In the genomic region with DNA sequence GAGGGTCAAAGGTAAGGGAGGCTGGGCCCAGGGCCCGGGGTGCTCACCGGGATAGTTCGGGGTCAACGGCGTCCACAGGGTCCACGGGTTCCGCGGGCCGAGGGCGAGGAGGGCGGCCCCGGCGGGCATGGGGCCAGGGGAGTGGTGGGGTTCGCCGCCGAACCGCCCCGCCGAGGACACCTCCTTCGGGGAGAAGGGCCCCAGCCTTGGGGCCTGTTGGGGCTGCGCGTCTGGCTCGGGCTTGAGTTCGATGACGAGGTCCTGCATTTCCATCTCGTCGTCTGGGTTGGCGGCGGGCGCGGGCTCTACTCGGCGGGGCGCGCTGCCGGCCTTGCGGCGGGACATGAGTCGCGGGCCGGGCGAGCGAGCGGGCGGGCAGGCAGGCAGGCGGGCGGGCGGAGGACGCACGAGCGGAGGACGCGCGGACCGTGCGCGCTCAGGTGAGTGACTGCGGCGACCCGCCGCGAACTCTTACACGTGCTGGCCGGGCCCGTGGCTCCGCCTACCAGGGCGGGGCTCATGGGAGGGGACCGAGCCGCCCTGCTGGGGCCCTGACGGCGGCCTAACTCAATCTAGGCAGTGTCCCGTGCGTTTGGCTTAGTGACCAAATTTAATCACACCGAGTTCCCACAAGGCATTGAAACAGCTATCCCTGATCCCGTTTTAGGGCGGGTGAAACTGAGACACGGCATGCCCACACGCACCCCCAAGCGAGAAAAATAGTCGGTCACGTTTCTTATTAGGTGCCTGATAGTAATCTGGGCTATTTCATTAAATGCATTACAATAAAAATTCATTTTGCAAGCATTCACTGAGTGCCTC, we compare ENCODE assay signal across 8 cellular contexts. TPM values are rescaled to one million over a fixed set of nuclear protein-coding genes. Genes with fewer than 3 reads are reported as not detected.
DNase-seq lines count a peak whose midpoint lies in the region; ATAC-seq and TF ChIP-seq lines count a peak whose summit lies in the region.

Gene ZNF296 (minus strand): TSS at position 450 of the 822 bp plus-strand sequence. CDS start 105 bp downstream, at position 345.

- no TSS peak for BruUV-seq in IMR-90 (replicated peaks; lab: Mats Ljungman, UMichigan)

- H3K9ac ChIP-seq in IMR-90 (ENCODE audit: low read depth, low read length): peak within 1 kb of the TSS; percentile 27; the same call in 1 of the 2 replicates

- H2AK5ac ChIP-seq in IMR-90 (ENCODE audit: low read depth, low read length): no peak within 1 kb of the TSS; the same call in 1 of the 2 replicates

- H2AFZ ChIP-seq in IMR-90 (replicated peaks; ENCODE audit: low read length, poor library complexity): peak within 1 kb of the TSS; percentile 91

- no peak within 1 kb of the TSS for H2BK120ac ChIP-seq in IMR-90 (ENCODE audit: low read depth, low read length)

- POLR2A ChIA-PET in IMR-90 (lab: Charles Lee; ENCODE audit: unreplicated experiment): no interaction called here

- no peak within 1 kb of the TSS for H3K14ac ChIP-seq in IMR-90 (replicated peaks; ENCODE audit: low read depth, low read length)

- H3K56ac ChIP-seq in IMR-90 (ENCODE audit: extremely low read depth, insufficient read depth, low read length): no peak within 1 kb of the TSS

- no peak for TF ChIP-seq EP300 in sigmoid colon (IDR thresholded peaks at IDR 0.05)

- peaks cover 15% of the 10 kb centered on the region for H3K9me1 ChIP-seq in IMR-90 (ENCODE audit: insufficient read depth, low read length)

- CTCF ChIA-PET in IMR-90 (lab: Yijun Ruan, JAX): interaction anchor here (1.0 kb wide), 1 partner anchor 17 kb away, joined by 3 read pairs; no protein-coding TSS in a partner anchor

- dilution Hi-C loops in IMR-90 (cut with HindIII; ENCODE audit: low sequenced_read_pairs, unreplicated experiment): no loop called here

- TF ChIP-seq CTCF in IMR-90 (conservative IDR thresholded peaks at IDR 0.05; ENCODE audit: low read depth, low read length) (no peak), sigmoid colon (IDR thresholded peaks at IDR 0.05) (no peak)

- peak; percentile 77 for DNase-seq in Caki2 (ENCODE audit: low read depth)
- no peak for DNase-seq in IMR-90
- DNase-seq in SKM-1 treated with dmso at 0.1 percent for 144 hours (lab: John Stamatoyannopoulos, UW; ENCODE audit: unreplicated experiment): peak; percentile 23
- DNase-seq in activated naive CD4-positive, alpha-beta T cell treated with anti-CD3 and anti-CD28 coated beads, Interleukin-2, amount 50 U/mL, for 72 hours (ENCODE audit: low spot score in 2 of 2): peak; percentile 85 to 87
- DNase-seq in left ventricle myocardium superior: peak; percentile 85
- DNase-seq in sigmoid colon: peak; percentile 82
- no peak for DNase-seq in NCI-H1092 treated with DMSO at 0.1 percent for 48 hours (lab: John Stamatoyannopoulos, UW)

- WGBS in IMR-90 (ENCODE audit: extremely low coverage in 2 of 2, insufficient read length in 1 of 2), 2 experiments: 6% methylated on average over 14 of the region's 81 CpGs; no CpG with 5 or more reads in 1 of the 2 experiments
- WGBS in sigmoid colon, 2 donors: 1 to 2% methylated on average over 81 of the region's 81 CpGs

- peak; percentile 36 for ATAC-seq in GM19468 (IDR thresholded peaks at IDR 0.05; ENCODE audit: extremely low read depth, unreplicated experiment)
- ATAC-seq in IMR-90 (ENCODE audit: low read depth): peak; percentile 34
- peak; percentile 69 to 86 for ATAC-seq in activated naive CD4-positive, alpha-beta T cell treated with anti-CD3 and anti-CD28 coated beads, Interleukin-2, amount 50 U/mL, for 72 hours
- ATAC-seq in left ventricle myocardium superior: peak; percentile 71

- peak within 1 kb of the TSS; percentile 78 for H2AK9ac ChIP-seq in IMR-90 (replicated peaks; ENCODE audit: low read depth, low read length, poor library complexity)

- H3K27me3 ChIP-seq in IMR-90 (ENCODE audit: control insufficient read depth, insufficient read depth, low read length): no peaks in the 10 kb centered on the region
- H3K27me3 ChIP-seq in sigmoid colon: no peaks in the 10 kb centered on the region

- H3K18ac ChIP-seq in IMR-90 (ENCODE audit: low read depth, low read length): no peak within 1 kb of the TSS

- H3K9me3 ChIP-seq in IMR-90 (ENCODE audit: control insufficient read depth, insufficient read depth, low read length) (no peaks in the 10 kb centered on the region), sigmoid colon (no peaks in the 10 kb centered on the region)

- intact Hi-C loops in IMR-90 (cut with micrococcal nuclease) (no loop called here), left ventricle myocardium superior (cut with micrococcal nuclease) (no loop called here), sigmoid colon (cut with DNase I) (loop anchor here (5.0 kb wide), 2 partner anchors 39 to 171 kb away; partner anchors contain the start of genes CLASRP and EXOC3L2)

- H3K9me3 Mint-ChIP-seq in activated naive CD4-positive, alpha-beta T cell treated with anti-CD3 and anti-CD28 coated beads, Interleukin-2, amount 50 U/mL, for 72 hours: no peaks in the 10 kb centered on the region

- H3K4me1 ChIP-seq in IMR-90 (ENCODE audit: control insufficient read depth, insufficient read depth, low read length): peaks cover 5% of the 10 kb centered on the region; the same call in 1 of the 2 replicates
- H3K4me1 ChIP-seq in sigmoid colon: peaks cover 0 to 41% (median 35%) of the 10 kb centered on the region in 4 donors

- peaks cover 9 to 29% of the 10 kb centered on the region in 2 experiments for H3K79me1 ChIP-seq in IMR-90 (ENCODE audit: low read depth in 1 of 2, low read length in 2 of 2)

- H2BK20ac ChIP-seq in IMR-90 (ENCODE audit: low read depth, low read length): no peak within 1 kb of the TSS

- H2BK15ac ChIP-seq in IMR-90 (ENCODE audit: low read depth, low read length): no peak within 1 kb of the TSS

- H3K23ac ChIP-seq in IMR-90 (ENCODE audit: low read depth, low read length): peak within 1 kb of the TSS; percentile 16; the same call in 1 of the 2 replicates

- no peak within 1 kb of the TSS for H4K91ac ChIP-seq in IMR-90 (ENCODE audit: insufficient read depth, low read depth, low read length)

- no peaks in the 10 kb centered on the region for H4K20me1 ChIP-seq in IMR-90 (ENCODE audit: insufficient read depth, low read length)

- H4K8ac ChIP-seq in IMR-90 (ENCODE audit: low read depth in 2 of 2, low read length in 2 of 2): peak within 1 kb of the TSS; percentile 54 to 85; a peak in 2 of 4 replicates

- H3K27ac ChIP-seq in IMR-90 (ENCODE audit: insufficient read depth, low read length): no peak within 1 kb of the TSS
- peak within 1 kb of the TSS; percentile 3 to 64 (median 54) for H3K27ac ChIP-seq in sigmoid colon

- TF ChIP-seq RAD21 in IMR-90 (IDR thresholded peaks at IDR 0.05; ENCODE audit: low read length): no peak

- in situ Hi-C loops in Caki2 (cut with HindIII; ENCODE audit: low pct_unique_long_range_greater_than_20kb, low sequenced_read_pairs): no loop called here
- in situ Hi-C loops in IMR-90 (cut with MboI; ENCODE audit: low sequenced_read_pairs): no loop called here

- H2BK5ac ChIP-seq in IMR-90 (ENCODE audit: low read depth, low read length, poor library complexity, severe bottlenecking): no peak within 1 kb of the TSS

- H3K36me3 ChIP-seq in IMR-90 (ENCODE audit: control insufficient read depth, insufficient read depth, low read length) (peaks cover 6% of the 10 kb centered on the region; the same call in 1 of the 2 replicates), sigmoid colon (peaks cover 0 to 7% (median 1%) of the 10 kb centered on the region in 4 donors)

- peaks cover 5 to 22% of the 10 kb centered on the region in 2 donors for H3K36me3 Mint-ChIP-seq in activated naive CD4-positive, alpha-beta T cell treated with anti-CD3 and anti-CD28 coated beads, Interleukin-2, amount 50 U/mL, for 72 hours

- H3K27ac Mint-ChIP-seq in activated naive CD4-positive, alpha-beta T cell treated with anti-CD3 and anti-CD28 coated beads, Interleukin-2, amount 50 U/mL, for 72 hours: peak within 1 kb of the TSS; percentile 53 to 89

- H3K4me2 ChIP-seq in IMR-90 (ENCODE audit: low read depth, low read length): peak within 1 kb of the TSS; percentile 65

- peak within 1 kb of the TSS; percentile 14 for H3K4me3 ChIP-seq in IMR-90 (ENCODE audit: insufficient read depth, low read depth, low read length)
- peak within 1 kb of the TSS; percentile 22 to 51 (median 46) for H3K4me3 ChIP-seq in sigmoid colon

- H4K5ac ChIP-seq in IMR-90 (ENCODE audit: low read depth, low read length): peak within 1 kb of the TSS; percentile 0

- 0 out of 2 replicates have a peak within 1 kb of the TSS, but pooled peaks have one; percentile 30 for H3K4ac ChIP-seq in IMR-90 (ENCODE audit: low read depth, low read length)

- TF ChIP-seq POLR2A in IMR-90 (IDR thresholded peaks at IDR 0.05; ENCODE audit: low read depth, low read length) (no peak), sigmoid colon (IDR thresholded peaks at IDR 0.05) (no peak)

TF ChIP-seq in IMR-90, 13 proteins besides CTCF, POLR2A, EP300 and RAD21 (continues in another document):
- TF ChIP-seq MAZ (IDR thresholded peaks at IDR 0.05; ENCODE audit: borderline replicate concordance, low read depth, low read length): no peak
- no peak for TF ChIP-seq RFX5 (IDR thresholded peaks at IDR 0.05; ENCODE audit: low read depth, low read length)
- TF ChIP-seq BHLHE40 (IDR thresholded peaks at IDR 0.05; ENCODE audit: low read depth, low read length): peak; percentile 72
- TF ChIP-seq MXI1 (IDR thresholded peaks at IDR 0.05; ENCODE audit: borderline replicate concordance, low read depth, low read length): no peak
- TF ChIP-seq MAFK (IDR thresholded peaks at IDR 0.05; ENCODE audit: low read depth, low read length): no peak
- TF ChIP-seq, protein P1, sequence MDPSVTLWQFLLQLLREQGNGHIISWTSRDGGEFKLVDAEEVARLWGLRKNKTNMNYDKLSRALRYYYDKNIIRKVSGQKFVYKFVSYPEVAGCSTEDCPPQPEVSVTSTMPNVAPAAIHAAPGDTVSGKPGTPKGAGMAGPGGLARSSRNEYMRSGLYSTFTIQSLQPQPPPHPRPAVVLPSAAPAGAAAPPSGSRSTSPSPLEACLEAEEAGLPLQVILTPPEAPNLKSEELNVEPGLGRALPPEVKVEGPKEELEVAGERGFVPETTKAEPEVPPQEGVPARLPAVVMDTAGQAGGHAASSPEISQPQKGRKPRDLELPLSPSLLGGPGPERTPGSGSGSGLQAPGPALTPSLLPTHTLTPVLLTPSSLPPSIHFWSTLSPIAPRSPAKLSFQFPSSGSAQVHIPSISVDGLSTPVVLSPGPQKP (IDR thresholded peaks at IDR 0.05; ENCODE audit: borderline replicate concordance, low read depth, low read length): no peak
- no peak for TF ChIP-seq CEBPB (IDR thresholded peaks at IDR 0.05; ENCODE audit: low read depth, low read length)

RNA-seq across cellular contexts. Expression of gene ZNF296, which starts in this region (rescaled TPM):
- not detected in 2 replicates for total RNA-seq in Caki2 (2014; rRNA removed; shearing (Covaris generic); ENCODE audit: low replicate concordance)
- total RNA-seq in IMR-90 (2012; rRNA removed) (not detected in 2 replicates), left ventricle myocardium superior (0.20 TPM), sigmoid colon (1 to 10 TPM in 1 of 4 donors, under 1 TPM in 1, not detected in 2; 0.41 to 1.2 TPM)
- polyA plus RNA-seq in IMR-90 (2012; rRNA removed) (0.10 and 0.11 TPM in 2 replicates), sigmoid colon (1 to 10 TPM; 2.8 to 5.4 (median 3.0) TPM)
- 0.11 and 0.25 TPM in 2 replicates for polyA plus RNA-seq in IMR-90 (2012; cell fraction: cytosol; rRNA removed)
- polyA plus RNA-seq in IMR-90 (2012; cell fraction: nucleus; rRNA removed; ENCODE audit: low replicate concordance): 0.58 and 1.5 TPM in 2 replicates
- 1 to 10 TPM; 2.3 to 6.7 TPM for total RNA-seq in activated naive CD4-positive, alpha-beta T cell treated with anti-CD3 and anti-CD28 coated beads, Interleukin-2, amount 50 U/mL, for 72 hours

Comparison
In these comparisons a context has a peak if more than half of its experiments do, and no peak if none do; other contexts are left out.
1. Peak in DNase-seq in Caki2; RNA of the gene not detected or under 1 TPM.
2. Peak in DNase-seq and ATAC-seq in left ventricle myocardium superior; RNA of the gene not detected or under 1 TPM.
3. DNase-seq: peak in SKM-1 treated with dmso at 0.1 percent for 144 hours (single experiment), activated naive CD4-positive, alpha-beta T cell treated with anti-CD3 and anti-CD28 coated beads, Interleukin-2, amount 50 U/mL, for 72 hours (2 of 2) and sigmoid colon (single experiment); none in IMR-90 (single experiment) and NCI-H1092 treated with DMSO at 0.1 percent for 48 hours (single experiment).
4. Peak in every context shown above with its lines, with median percentiles within 50 percentile points of each other: ATAC-seq.